In the genomic region with DNA sequence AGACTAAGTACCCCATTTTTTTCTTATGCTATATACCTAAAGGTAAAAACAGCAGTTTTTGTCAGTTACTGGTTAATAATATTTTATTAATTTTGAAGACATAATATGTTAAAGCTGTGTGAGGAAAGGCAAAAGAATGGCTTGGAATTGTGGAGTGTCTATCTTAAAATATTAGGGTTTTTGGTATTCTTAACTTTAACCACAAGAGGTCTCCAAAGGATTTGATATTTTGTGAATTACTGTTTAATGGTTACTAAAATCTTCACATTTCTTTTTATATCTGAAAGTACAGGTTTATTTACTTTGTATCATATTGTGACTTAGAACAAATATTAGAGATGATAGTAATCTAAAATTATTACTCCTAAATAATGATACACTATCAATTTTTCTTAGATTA, we compare ENCODE assay signal across 1 cellular context.
TF ChIP-seq lines count a peak whose summit lies in the region.

No MANE protein-coding gene starts in this region.

TF ChIP-seq in K562, 482 proteins besides CTCF, POLR2A, EP300 and RAD21 (continued from another document):
- TF ChIP-seq, protein P1, sequence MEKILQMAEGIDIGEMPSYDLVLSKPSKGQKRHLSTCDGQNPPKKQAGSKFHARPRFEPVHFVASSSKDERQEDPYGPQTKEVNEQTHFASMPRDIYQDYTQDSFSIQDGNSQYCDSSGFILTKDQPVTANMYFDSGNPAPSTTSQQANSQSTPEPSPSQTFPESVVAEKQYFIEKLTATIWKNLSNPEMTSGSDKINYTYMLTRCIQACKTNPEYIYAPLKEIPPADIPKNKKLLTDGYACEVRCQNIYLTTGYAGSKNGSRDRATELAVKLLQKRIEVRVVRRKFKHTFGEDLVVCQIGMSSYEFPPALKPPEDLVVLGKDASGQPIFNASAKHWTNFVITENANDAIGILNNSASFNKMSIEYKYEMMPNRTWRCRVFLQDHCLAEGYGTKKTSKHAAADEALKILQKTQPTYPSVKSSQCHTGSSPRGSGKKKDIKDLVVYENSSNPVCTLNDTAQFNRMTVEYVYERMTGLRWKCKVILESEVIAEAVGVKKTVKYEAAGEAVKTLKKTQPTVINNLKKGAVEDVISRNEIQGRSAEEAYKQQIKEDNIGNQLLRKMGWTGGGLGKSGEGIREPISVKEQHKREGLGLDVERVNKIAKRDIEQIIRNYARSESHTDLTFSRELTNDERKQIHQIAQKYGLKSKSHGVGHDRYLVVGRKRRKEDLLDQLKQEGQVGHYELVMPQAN (IDR thresholded peaks at IDR 0.05; ENCODE audit: borderline replicate concordance) = no peak
- TF ChIP-seq XRCC4 (IDR thresholded peaks at IDR 0.05; ENCODE audit: extremely low read depth, insufficient read depth, insufficient read length) (no peak), STAT5A (IDR thresholded peaks at IDR 0.05; ENCODE audit: borderline replicate concordance, low read length) (no peak), XRCC5 (IDR thresholded peaks at IDR 0.05; ENCODE audit: low read depth, low read length) (no peak), SMAD2 (IDR thresholded peaks at IDR 0.05; ENCODE audit: low read depth, low read length) (no peak), GTF2E2 (tag; IDR thresholded peaks at IDR 0.05) (no peak), TEAD2 (tag; IDR thresholded peaks at IDR 0.05) (no peak)
- TF ChIP-seq, protein P2, sequence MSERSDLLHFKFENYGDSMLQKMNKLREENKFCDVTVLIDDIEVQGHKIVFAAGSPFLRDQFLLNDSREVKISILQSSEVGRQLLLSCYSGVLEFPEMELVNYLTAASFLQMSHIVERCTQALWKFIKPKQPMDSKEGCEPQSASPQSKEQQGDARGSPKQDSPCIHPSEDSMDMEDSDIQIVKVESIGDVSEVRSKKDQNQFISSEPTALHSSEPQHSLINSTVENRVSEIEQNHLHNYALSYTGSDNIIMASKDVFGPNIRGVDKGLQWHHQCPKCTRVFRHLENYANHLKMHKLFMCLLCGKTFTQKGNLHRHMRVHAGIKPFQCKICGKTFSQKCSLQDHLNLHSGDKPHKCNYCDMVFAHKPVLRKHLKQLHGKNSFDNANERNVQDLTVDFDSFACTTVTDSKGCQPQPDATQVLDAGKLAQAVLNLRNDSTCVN (CRISPR knock-in tag; IDR thresholded peaks at IDR 0.05) = no peak
- TF ChIP-seq, protein P3, sequence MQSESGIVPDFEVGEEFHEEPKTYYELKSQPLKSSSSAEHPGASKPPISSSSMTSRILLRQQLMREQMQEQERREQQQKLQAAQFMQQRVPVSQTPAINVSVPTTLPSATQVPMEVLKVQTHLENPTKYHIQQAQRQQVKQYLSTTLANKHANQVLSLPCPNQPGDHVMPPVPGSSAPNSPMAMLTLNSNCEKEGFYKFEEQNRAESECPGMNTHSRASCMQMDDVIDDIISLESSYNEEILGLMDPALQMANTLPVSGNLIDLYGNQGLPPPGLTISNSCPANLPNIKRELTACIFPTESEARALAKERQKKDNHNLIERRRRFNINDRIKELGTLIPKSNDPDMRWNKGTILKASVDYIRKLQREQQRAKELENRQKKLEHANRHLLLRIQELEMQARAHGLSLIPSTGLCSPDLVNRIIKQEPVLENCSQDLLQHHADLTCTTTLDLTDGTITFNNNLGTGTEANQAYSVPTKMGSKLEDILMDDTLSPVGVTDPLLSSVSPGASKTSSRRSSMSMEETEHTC (IDR thresholded peaks at IDR 0.05) = no peak
- TF ChIP-seq, protein P4, sequence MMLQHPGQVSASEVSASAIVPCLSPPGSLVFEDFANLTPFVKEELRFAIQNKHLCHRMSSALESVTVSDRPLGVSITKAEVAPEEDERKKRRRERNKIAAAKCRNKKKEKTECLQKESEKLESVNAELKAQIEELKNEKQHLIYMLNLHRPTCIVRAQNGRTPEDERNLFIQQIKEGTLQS (IDR thresholded peaks at IDR 0.05) = no peak
- TF ChIP-seq, protein P4 (CRISPR knock-in tag; conservative IDR thresholded peaks at IDR 0.05) = no peak
